ENCODE assay signal across 9 cellular contexts in genomic region chr1:1371354-1371740, GRCh38. TPM values are rescaled to one million over a fixed set of nuclear protein-coding genes. Genes with fewer than 3 reads are reported as not detected.
DNase-seq lines count a peak whose midpoint lies in the region; ATAC-seq lines count a peak whose summit lies in the region.
"Had no signal": no experiment of that assay in that cellular context is flagged by ENCODE, and none has a peak within 500 bp of the region (broad histone marks: within the 10 kb centered on the region; RNA-seq: fewer than 3 reads in every experiment).

No MANE protein-coding gene starts in this region.

- no peak overlapping the region for H3K4me3 ChIP-seq in SJCRH30
- H3K4me3 ChIP-seq: psoas muscle had no signal

- no peaks in the 10 kb centered on the region for H3K27me3 ChIP-seq in SJCRH30

- intact Hi-C loops in sciatic nerve (cut with DNase I): no loop called here

- peaks cover 22% of the 10 kb centered on the region for H3K4me1 ChIP-seq in SJCRH30

- DNase-seq in activated CD4-positive, CD25-positive, alpha-beta regulatory T cell treated with anti-CD3 and anti-CD28 coated beads, Interleukin-2, amount 50 U/mL, for 72 hours: peak; percentile 35
- DNase-seq in activated CD4-positive, CD25-positive, alpha-beta regulatory T cell (lab: John Stamatoyannopoulos, UW): no peak
- peak in 1 of 2 experiments; percentile 44 for DNase-seq in SJCRH30
- peak; percentile 58 for DNase-seq in activated gamma-delta T cell treated with Interleukin-2 at 50 U/mL for 16 hours
- DNase-seq in sciatic nerve (ENCODE audit: low spot score): peak; percentile 65
- no peak for DNase-seq in DMS153 treated with DMSO at 0.1 percent for 48 hours (lab: John Stamatoyannopoulos, UW; ENCODE audit: unreplicated experiment)
- DNase-seq in substantia nigra (lab: John Stamatoyannopoulos, UW): no peak

- peaks cover 8% of the 10 kb centered on the region for H3K9me3 ChIP-seq in SJCRH30 (replicated peaks)
- H3K9me3 ChIP-seq: psoas muscle had no signal

- H3K27ac ChIP-seq in SJCRH30 (peak overlapping the region; percentile 52), substantia nigra (ENCODE audit: low read depth, low read length, poor library complexity, severe bottlenecking) (no peak overlapping the region)

- peaks cover 10% of the 10 kb centered on the region for H3K36me3 ChIP-seq in SJCRH30

- ATAC-seq in sciatic nerve: peak; percentile 10
- no peak for ATAC-seq in HG03097 (IDR thresholded peaks at IDR 0.05; ENCODE audit: low FRiP score, unreplicated experiment)

RNA-seq across cellular contexts. Expression of gene AURKAIP1, which starts 3.7 kb away (rescaled TPM):
- total RNA-seq in SJCRH30 (2014; rRNA removed; shearing (Covaris generic)): 177 and 208 TPM in 2 replicates
- 58.9 TPM for total RNA-seq in sciatic nerve

RNA-seq across cellular contexts. Expression of gene MXRA8, which starts 13.0 kb away (rescaled TPM):
- 11.3 and 13.8 TPM in 2 replicates for total RNA-seq in SJCRH30 (2014; rRNA removed; shearing (Covaris generic))
- 262 TPM for total RNA-seq in sciatic nerve

RNA-seq across cellular contexts. Expression of gene DVL1, which starts 22.1 kb away (rescaled TPM):
- 45.8 and 52.5 TPM in 2 replicates for total RNA-seq in SJCRH30 (2014; rRNA removed; shearing (Covaris generic))
- 91.4 TPM for total RNA-seq in sciatic nerve

RNA-seq across cellular contexts. Expression of gene CCNL2, which starts 27.8 kb away (rescaled TPM):
- total RNA-seq in SJCRH30 (2014; rRNA removed; shearing (Covaris generic)): 124 and 196 TPM in 2 replicates
- total RNA-seq in sciatic nerve: 207 TPM

RNA-seq across cellular contexts. Expression of gene MRPL20, which starts 35.7 kb away (rescaled TPM):
- total RNA-seq in SJCRH30 (2014; rRNA removed; shearing (Covaris generic)): 229 and 236 TPM in 2 replicates
- 75.6 TPM for total RNA-seq in sciatic nerve

Comparison
In these comparisons a context has a peak if more than half of its experiments do, and no peak if none do; other contexts are left out.
1. DNase-seq: peak in activated CD4-positive, CD25-positive, alpha-beta regulatory T cell treated with anti-CD3 and anti-CD28 coated beads, Interleukin-2, amount 50 U/mL, for 72 hours (single experiment), activated gamma-delta T cell treated with Interleukin-2 at 50 U/mL for 16 hours (single experiment) and sciatic nerve (single experiment); none in activated CD4-positive, CD25-positive, alpha-beta regulatory T cell (0 of 4), DMS153 treated with DMSO at 0.1 percent for 48 hours (single experiment) and substantia nigra (0 of 49).
2. RNA of gene MXRA8, which starts 13.0 kb away (total RNA-seq): 262 TPM in sciatic nerve (single experiment); 11.3 to 13.8 TPM in SJCRH30; every median in the first group is over 10 times any median in the second.